In the genomic region with DNA sequence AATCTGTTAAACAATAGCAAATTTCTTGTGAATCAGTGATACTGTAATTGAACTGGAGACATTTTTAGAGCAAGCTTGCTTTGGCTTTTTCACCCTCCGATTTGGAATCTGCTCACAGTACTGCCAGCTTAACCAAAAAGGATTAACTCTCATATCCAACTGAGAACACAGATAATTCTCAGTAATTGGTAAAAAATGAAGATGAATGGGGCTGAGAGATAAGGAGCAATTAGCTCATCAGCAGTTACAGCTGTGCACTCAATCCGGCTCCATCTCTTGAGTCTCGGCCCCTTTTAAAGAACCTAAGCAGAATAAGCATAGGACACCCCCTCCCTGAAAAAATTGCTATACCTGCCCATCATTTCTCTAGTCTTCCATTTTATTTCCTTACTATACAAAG, we compare ENCODE assay signal across 21 cellular contexts.
DNase-seq lines count a peak whose midpoint lies in the region; TF ChIP-seq lines count a peak whose summit lies in the region.
"Had no signal": no experiment of that assay in that cellular context is flagged by ENCODE, and none has a peak within 500 bp of the region (broad histone marks: within the 10 kb centered on the region; RNA-seq: fewer than 3 reads in every experiment).

No MANE protein-coding gene starts in this region.

- H3K36me3 ChIP-seq in endocrine pancreas (ENCODE audit: control insufficient read depth, insufficient read depth, low read length) (no peaks in the 10 kb centered on the region), neural progenitor cell (peaks cover 8% of the 10 kb centered on the region)
- H3K36me3 ChIP-seq: BLaER1 treated with 17β-estradiol and CSF1 and Interleukin-3, amounts not matched to agents 10 nM and 100 nM had no signal

- H3K4me3 ChIP-seq in endocrine pancreas (ENCODE audit: control insufficient read depth, insufficient read depth, low read length) (peak overlapping the region; percentile 78), neural progenitor cell (no peak overlapping the region)
- H3K4me3 ChIP-seq: BLaER1 treated with 17β-estradiol and CSF1 and Interleukin-3, amounts not matched to agents 10 nM and 100 nM had no signal

- H4K20me1 ChIP-seq in neural progenitor cell (ENCODE audit: low read depth) = no peaks in the 10 kb centered on the region
- H4K20me1 ChIP-seq: BLaER1 treated with 17β-estradiol and CSF1 and Interleukin-3, amounts not matched to agents 10 nM and 100 nM had no signal

- H3K36me3 Mint-ChIP-seq in neural progenitor cell = peaks cover 7% of the 10 kb centered on the region
- H3K36me3 Mint-ChIP-seq: IgD-negative memory B cell; natural killer cell treated with Interleukin-12 subunit alpha and Interleukin-12 subunit beta and Interleukin-15 and Interleukin-18, amount 100 ng/mL, for 72 hours had no signal

- H3F3A ChIP-seq in neural progenitor cell (ENCODE audit: low read depth) = peaks cover 9% of the 10 kb centered on the region

- H3K9ac ChIP-seq in endocrine pancreas (ENCODE audit: control insufficient read depth, insufficient read depth, low read length) (no peak overlapping the region), neural progenitor cell (no peak overlapping the region)
- H3K9ac ChIP-seq: BLaER1 treated with 17β-estradiol and CSF1 and Interleukin-3, amounts not matched to agents 10 nM and 100 nM had no signal

- no peaks in the 10 kb centered on the region for H3K9me3 Mint-ChIP-seq in neural progenitor cell

- H3K9me3 ChIP-seq in endocrine pancreas (ENCODE audit: control insufficient read depth, low read length) = no peaks in the 10 kb centered on the region
- H3K9me3 ChIP-seq in neural progenitor cell (ENCODE audit: low read depth) = no peaks in the 10 kb centered on the region
- H3K9me3 ChIP-seq: BLaER1 treated with 17β-estradiol and CSF1 and Interleukin-3, amounts not matched to agents 10 nM and 100 nM had no signal

- H3K4me2 ChIP-seq in neural progenitor cell = peak overlapping the region; percentile 35
- H3K4me2 ChIP-seq: BLaER1 treated with 17β-estradiol and CSF1 and Interleukin-3, amounts not matched to agents 10 nM and 100 nM had no signal

- H3K27ac Mint-ChIP-seq in neural progenitor cell = no peak overlapping the region
- H3K27ac Mint-ChIP-seq: IgD-negative memory B cell; natural killer cell treated with Interleukin-12 subunit alpha and Interleukin-12 subunit beta and Interleukin-15 and Interleukin-18, amount 100 ng/mL, for 72 hours had no signal

- no peak for TF ChIP-seq CTCF in neural progenitor cell (IDR thresholded peaks at IDR 0.05)
- TF ChIP-seq CTCF in GM13977 (IDR thresholded peaks at IDR 0.05; ENCODE audit: extremely low read depth, insufficient read depth, missing control alignments) = no peak

- H2AFZ ChIP-seq in neural progenitor cell (replicated peaks) = no peak overlapping the region

- H3K27me3 Mint-ChIP-seq in neural progenitor cell (ENCODE audit: insufficient read depth, low read depth) = peaks cover 2% of the 10 kb centered on the region
- H3K27me3 Mint-ChIP-seq: IgD-negative memory B cell; natural killer cell treated with Interleukin-12 subunit alpha and Interleukin-12 subunit beta and Interleukin-15 and Interleukin-18, amount 100 ng/mL, for 72 hours had no signal

- DNase-seq in NCI-H1105 treated with DMSO at 0.1 percent for 48 hours (lab: John Stamatoyannopoulos, UW) = peak; percentile 35
- DNase-seq in NCI-H1105 (lab: John Stamatoyannopoulos, UW) = no peak
- peak; percentile 33 for DNase-seq in NCI-H748 treated with DMSO at 0.1 percent for 48 hours (lab: John Stamatoyannopoulos, UW)
- peak; percentile 35 for DNase-seq in neural progenitor cell (ENCODE audit: low spot score)
- no peak for DNase-seq in activated CD4-positive, alpha-beta T cell treated with anti-CD3 and anti-CD28 coated beads for 1 hour
- DNase-seq in NCI-H510A treated with DMSO at 0.1 percent for 48 hours (lab: John Stamatoyannopoulos, UW) = no peak
- DNase-seq in GM13977 (ENCODE audit: low spot score) = no peak
- DNase-seq: 8988T; activated CD4-positive, alpha-beta T cell treated with anti-CD3 and anti-CD28 coated beads for 48 hours; activated CD8-positive, alpha-beta memory T cell treated with anti-CD3 and anti-CD28 coated beads, Interleukin-2, amount 50 U/mL, for 48 hours; activated gamma-delta T cell; aorta; GF-D8; GOT3; SHP77 treated with DMSO at 0.1 percent for 48 hours; stimulated activated CD4-positive, alpha-beta T cell treated with anti-CD3 and anti-CD28 coated beads, Interleukin-15, amount 100 ng/mL, for 24 hours; stimulated activated naive CD8-positive, alpha-beta T cell treated with anti-CD3 and anti-CD28 coated beads, Interleukin-15, Interleukin-2, amounts not matched to agents 100 U/mL and 50 U/mL, for 24 hours had no signal

- H3K4me1 ChIP-seq in endocrine pancreas (ENCODE audit: control insufficient read depth, insufficient read depth, low read length) = peaks cover 55% of the 10 kb centered on the region
- peaks cover 41% of the 10 kb centered on the region for H3K4me1 ChIP-seq in neural progenitor cell
- H3K4me1 ChIP-seq: BLaER1 treated with 17β-estradiol and CSF1 and Interleukin-3, amounts not matched to agents 10 nM and 100 nM had no signal

- in situ Hi-C loops in GM13977 (cut with MboI; ENCODE audit: low pct_unique_long_range_greater_than_20kb, low sequenced_read_pairs, unreplicated experiment) = no loop called here

- peak overlapping the region; percentile 47 for H3K27ac ChIP-seq in neural progenitor cell
- H3K27ac ChIP-seq: BLaER1 treated with 17β-estradiol and CSF1 and Interleukin-3, amounts not matched to agents 10 nM and 100 nM had no signal

- H3K27me3 ChIP-seq in endocrine pancreas (ENCODE audit: control insufficient read depth, insufficient read depth, low read length) (no peaks in the 10 kb centered on the region), neural progenitor cell (no peaks in the 10 kb centered on the region)
- H3K27me3 ChIP-seq: BLaER1 treated with 17β-estradiol and CSF1 and Interleukin-3, amounts not matched to agents 10 nM and 100 nM had no signal

- no peak overlapping the region for H3K4me3 Mint-ChIP-seq in neural progenitor cell
- H3K4me3 Mint-ChIP-seq: IgD-negative memory B cell; natural killer cell treated with Interleukin-12 subunit alpha and Interleukin-12 subunit beta and Interleukin-15 and Interleukin-18, amount 100 ng/mL, for 72 hours had no signal

- H3K4me1 Mint-ChIP-seq in neural progenitor cell = peaks cover 63% of the 10 kb centered on the region
- H3K4me1 Mint-ChIP-seq: IgD-negative memory B cell had no signal

- no peaks in the 10 kb centered on the region for H3K79me2 ChIP-seq in neural progenitor cell (ENCODE audit: low read depth)

Comparison
In these comparisons a context has a peak if more than half of its experiments do, and no peak if none do; other contexts are left out.
1. DNase-seq: peak in NCI-H1105 treated with DMSO at 0.1 percent for 48 hours (single experiment), NCI-H748 treated with DMSO at 0.1 percent for 48 hours (single experiment) and neural progenitor cell (single experiment); none in NCI-H1105 (single experiment), activated CD4-positive, alpha-beta T cell treated with anti-CD3 and anti-CD28 coated beads for 1 hour (single experiment), NCI-H510A treated with DMSO at 0.1 percent for 48 hours (single experiment) and GM13977 (single experiment).